In genomic region chr2:99040736-99041300, GRCh38 we compare ENCODE assay signal across 1 cellular context.
A peak's percentile ranks its signal among the peaks of the same experiment; 100 is the strongest.
TF ChIP-seq lines count a peak whose summit lies in the region.

No MANE protein-coding gene starts in this region.

TF ChIP-seq in GM12878, 131 proteins besides CTCF, POLR2A, EP300 and RAD21:
- TF ChIP-seq IKZF2 (IDR thresholded peaks at IDR 0.05) (0 out of 4 replicates have a peak, but pooled peaks of 1 of the 2 experiments have one; percentile 22), ATF7 (IDR thresholded peaks at IDR 0.05; ENCODE audit: low read depth) (peak; percentile 33; the same call in 1 of the 2 replicates), SRF (IDR thresholded peaks at IDR 0.05; ENCODE audit: low read depth in 2 of 2, low read length in 2 of 2) (0 out of 4 replicates have a peak, but pooled peaks of 1 of the 2 experiments have one; percentile 49), SKIL (IDR thresholded peaks at IDR 0.05; ENCODE audit: low read depth, poor library complexity, severe bottlenecking) (peak; percentile 55)
